Comparison of ENCODE assay signal across 20 cellular contexts in the genomic region with DNA sequence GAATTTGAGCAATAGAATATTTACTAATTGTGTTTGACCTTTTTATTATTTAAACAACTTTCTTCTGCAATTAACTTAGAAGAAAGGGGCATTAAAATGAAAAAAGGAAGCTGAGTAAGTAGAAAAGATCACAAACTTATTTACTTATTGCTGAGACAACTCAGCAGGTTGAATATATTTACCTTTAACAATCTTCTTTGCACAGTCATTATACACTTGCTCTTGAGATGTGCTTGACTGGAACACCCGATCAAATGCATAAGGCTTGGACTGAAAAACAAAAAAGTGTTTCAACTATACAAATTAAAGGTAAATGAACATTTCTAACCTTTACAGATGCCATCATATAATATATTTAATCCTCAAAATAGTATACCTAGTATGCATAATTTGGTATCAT. TPM values are rescaled to one million over a fixed set of nuclear protein-coding genes. Genes with fewer than 3 reads are reported as not detected.
A peak's percentile ranks its signal among the peaks of the same experiment; 100 is the strongest.
DNase-seq lines count a peak whose midpoint lies in the region; ATAC-seq and TF ChIP-seq lines count a peak whose summit lies in the region.
"Had no signal": no experiment of that assay in that cellular context is flagged by ENCODE, and none has a peak within 500 bp of the region (broad histone marks: within the 10 kb centered on the region; RNA-seq: fewer than 3 reads in every experiment).

No MANE protein-coding gene starts in this region.

- TF ChIP-seq POLR2A in sigmoid colon (IDR thresholded peaks at IDR 0.05): no peak

- 96% methylated on average over 1 of the region's 1 CpG for WGBS in GM23248 (ENCODE audit: low coverage in 1 of 2, low lambda C conversion rate in 2 of 2, missing lambda C conversion rate in 2 of 2), 2 experiments
- 81 to 92% methylated on average over 1 of the region's 1 CpG for WGBS in sigmoid colon, 2 donors

- H3K4me2 ChIP-seq in GM23248 (ENCODE audit: unreplicated experiment): peak overlapping the region; percentile 19

- H3K27ac ChIP-seq in GM23248 (no peak overlapping the region), RWPE2 (ENCODE audit: poor library complexity, severe bottlenecking) (peak overlapping the region; percentile 21), sigmoid colon (peak overlapping the region in 3 of 4 donors; percentile 93 to 100 (median 99))
- H3K27ac ChIP-seq: SK-N-MC had no signal

- H3K9me3 ChIP-seq in GM23248 (ENCODE audit: low read depth) (no peaks in the 10 kb centered on the region), RWPE2 (ENCODE audit: severe bottlenecking) (no peaks in the 10 kb centered on the region), sigmoid colon (no peaks in the 10 kb centered on the region)

- H2AFZ ChIP-seq in GM23248: no peak overlapping the region

- peaks cover 49% of the 10 kb centered on the region for H3K36me3 ChIP-seq in GM23248 (ENCODE audit: low read depth)
- H3K36me3 ChIP-seq in RWPE2 (ENCODE audit: low read depth): peaks cover 71% of the 10 kb centered on the region
- H3K36me3 ChIP-seq in sigmoid colon: peaks cover 0 to 48% (median 3%) of the 10 kb centered on the region in 4 donors

- in situ Hi-C loops in GM23248 (cut with MboI): no loop called here

- H3K27me3 Mint-ChIP-seq in endothelial cell (ENCODE audit: unreplicated experiment): no peaks in the 10 kb centered on the region

- peaks cover 100% of the 10 kb centered on the region for H3K79me2 ChIP-seq in GM23248 (ENCODE audit: insufficient read depth)

- H3K4me1 ChIP-seq in GM23248 (ENCODE audit: insufficient read depth) (peaks cover 61% of the 10 kb centered on the region), RWPE2 (ENCODE audit: insufficient read depth, poor library complexity, severe bottlenecking) (peaks cover 38% of the 10 kb centered on the region), sigmoid colon (peaks cover 0 to 90% (median 66%) of the 10 kb centered on the region in 4 donors)

- peaks cover 51% of the 10 kb centered on the region for H4K20me1 ChIP-seq in GM23248 (ENCODE audit: insufficient read depth)

- peak overlapping the region; percentile 84 for H3K27ac Mint-ChIP-seq in endothelial cell (ENCODE audit: unreplicated experiment)

- H3K9me3 Mint-ChIP-seq in endothelial cell (ENCODE audit: unreplicated experiment): no peaks in the 10 kb centered on the region
- H3K9me3 Mint-ChIP-seq: CD8-positive, alpha-beta T cell had no signal

- H3K9ac ChIP-seq in GM23248: no peak overlapping the region

- H3K4me1 Mint-ChIP-seq in endothelial cell (ENCODE audit: unreplicated experiment): peaks cover 59% of the 10 kb centered on the region

- H3K4me3 Mint-ChIP-seq in endothelial cell (ENCODE audit: unreplicated experiment): no peak overlapping the region
- H3K4me3 Mint-ChIP-seq: CD8-positive, alpha-beta T cell had no signal

- H3K9me2 ChIP-seq in GM23248 (ENCODE audit: insufficient read depth): no peaks in the 10 kb centered on the region

- no peak for DNase-seq in GM23248
- DNase-seq in RWPE2 (ENCODE audit: low spot score): no peak
- DNase-seq in endothelial cell (ENCODE audit: low spot score): no peak
- no peak for DNase-seq in sigmoid colon
- no peak for DNase-seq in SKM-1 (lab: John Stamatoyannopoulos, UW; ENCODE audit: unreplicated experiment)
- DNase-seq: CD8-positive, alpha-beta T cell; GDM1; H7; MM.1S; NCI-H1092 treated with DMSO at 0.1 percent for 48 hours; NCI-H1436 treated with DMSO at 0.1 percent for 48 hours; NCI-H1930; NCI-H510A treated with DMSO at 0.1 percent for 48 hours; NCI-H774; OCI-M1; SHP77 treated with DMSO at 0.1 percent for 48 hours had no signal

- no peak overlapping the region for H3K4me3 ChIP-seq in GM23248
- no peak overlapping the region for H3K4me3 ChIP-seq in RWPE2 (ENCODE audit: severe bottlenecking)
- H3K4me3 ChIP-seq in sigmoid colon: no peak overlapping the region
- H3K4me3 ChIP-seq: K562, SK-N-MC had no signal

- no peak for TF ChIP-seq EP300 in sigmoid colon (IDR thresholded peaks at IDR 0.05)

- ATAC-seq in RWPE2 (ENCODE audit: low read depth) (no peak), GM18858 (IDR thresholded peaks at IDR 0.05; ENCODE audit: unreplicated experiment) (no peak), HG03565 (IDR thresholded peaks at IDR 0.05; ENCODE audit: unreplicated experiment) (no peak)
- ATAC-seq: CD8-positive, alpha-beta T cell; K562 had no signal

- peaks cover 60% of the 10 kb centered on the region for H3F3A ChIP-seq in GM23248 (ENCODE audit: insufficient read depth)

- intact Hi-C loops in sigmoid colon (cut with DNase I): no loop called here

- H3K27me3 ChIP-seq in GM23248 (replicated peaks; ENCODE audit: insufficient read depth) (no peaks in the 10 kb centered on the region), RWPE2 (ENCODE audit: insufficient read depth, poor library complexity, severe bottlenecking) (no peaks in the 10 kb centered on the region), sigmoid colon (no peaks in the 10 kb centered on the region)

- TF ChIP-seq CTCF in RWPE2 (IDR thresholded peaks at IDR 0.05; ENCODE audit: poor library complexity, severe bottlenecking) (no peak), endothelial cell (IDR thresholded peaks at IDR 0.05; ENCODE audit: unreplicated experiment) (no peak), sigmoid colon (IDR thresholded peaks at IDR 0.05) (no peak)

- H3K36me3 Mint-ChIP-seq in endothelial cell (ENCODE audit: low read depth, unreplicated experiment): peaks cover 39% of the 10 kb centered on the region

RNA-seq across cellular contexts. Expression of gene KIF5B, which starts 7.9 kb away (rescaled TPM):
- total RNA-seq in GM23248 (2014; rRNA removed; shearing (Covaris generic)): 133 and 137 TPM in 2 replicates
- 79.6 and 81.5 TPM in 2 replicates for polyA plus RNA-seq in GM23248 (2016; fragmentation: Nextera tagmentation; extraction: Ambion mirVana)
- total RNA-seq in endothelial cell (ENCODE audit: unreplicated experiment): 102 TPM
- total RNA-seq in sigmoid colon: 100 to 1,000 TPM; 199 to 270 (median 240) TPM
- polyA plus RNA-seq in sigmoid colon: 10 to 100 TPM; 42.6 to 78.7 (median 68.0) TPM
